In the genomic region with DNA sequence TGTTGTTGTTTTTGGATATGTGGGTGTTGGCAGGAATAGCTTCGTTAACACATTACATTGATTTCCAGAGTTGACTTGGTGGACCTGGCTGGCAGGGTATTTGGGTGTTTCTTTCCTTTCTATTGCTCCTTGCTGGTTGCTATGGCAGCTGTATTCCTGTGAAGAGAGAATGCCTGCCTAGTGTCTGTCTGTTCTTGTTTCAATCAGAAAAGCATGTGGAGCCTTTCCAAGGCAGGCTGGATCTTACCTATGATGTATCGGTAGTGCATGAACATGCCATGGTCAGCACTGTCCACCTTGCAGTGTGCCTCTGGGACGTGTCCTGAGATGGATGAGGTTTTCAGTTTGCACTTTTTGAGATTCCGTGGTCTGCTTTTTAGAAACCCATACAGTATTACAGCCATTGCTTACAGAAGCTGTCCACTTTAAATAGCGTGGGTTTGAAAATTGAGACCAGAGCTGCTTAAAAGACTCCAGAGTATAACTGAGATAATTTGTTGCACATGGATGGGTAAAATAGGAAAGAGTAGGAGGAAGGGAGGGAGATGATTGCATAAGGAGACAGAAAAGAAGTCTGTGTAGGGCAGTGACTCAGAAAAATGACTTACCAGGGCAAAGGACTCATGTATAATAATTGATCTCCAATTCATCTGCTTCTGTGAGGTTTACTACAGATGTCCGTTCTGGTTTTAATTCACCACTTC, we compare ENCODE assay signal across 12 cellular contexts. TPM values are rescaled to one million over a fixed set of nuclear protein-coding genes. Genes with fewer than 3 reads are reported as not detected.
DNase-seq lines count a peak whose midpoint lies in the region; ATAC-seq lines count a peak whose summit lies in the region.
"Had no signal": no experiment of that assay in that cellular context is flagged by ENCODE, and none has a peak within 500 bp of the region (broad histone marks: within the 10 kb centered on the region; RNA-seq: fewer than 3 reads in every experiment).

No MANE protein-coding gene starts in this region.

- no peaks in the 10 kb centered on the region for H3K27me3 ChIP-seq in adipocyte (replicated peaks; ENCODE audit: control insufficient read depth, insufficient read depth, low read length)
- no peaks in the 10 kb centered on the region for H3K27me3 ChIP-seq in aorta (ENCODE audit: control insufficient read depth in 1 of 2, insufficient read depth in 2 of 2, low read length in 1 of 2)
- H3K27me3 ChIP-seq: Peyer's patch, tibial nerve had no signal

- H3K9me3 ChIP-seq in adipocyte (ENCODE audit: control insufficient read depth, low read length), result no peaks in the 10 kb centered on the region
- H3K9me3 ChIP-seq in aorta (ENCODE audit: control insufficient read depth, low read length), result no peaks in the 10 kb centered on the region
- H3K9me3 ChIP-seq: Peyer's patch, tibial nerve had no signal

- H3K36me3 ChIP-seq in adipocyte (ENCODE audit: control insufficient read depth, insufficient read depth, low read length, severe bottlenecking) (no peaks in the 10 kb centered on the region), aorta (ENCODE audit: control insufficient read depth in 1 of 2, insufficient read depth in 2 of 2, low read length in 1 of 2) (no peaks in the 10 kb centered on the region)
- H3K36me3 ChIP-seq: Peyer's patch, tibial nerve had no signal

- WGBS in aorta, 2 donors, result 49 to 53% methylated on average over 6 of the region's 6 CpGs

- H3K9ac ChIP-seq in adipocyte (ENCODE audit: low read length), result no peak overlapping the region

- H3K4me3 ChIP-seq in adipocyte (ENCODE audit: low read length) (peak overlapping the region; percentile 7), aorta (ENCODE audit: low read length in 2 of 2) (no peak overlapping the region)
- H3K4me3 ChIP-seq: Peyer's patch, tibial nerve had no signal

- no peak for ATAC-seq in GM18909 (IDR thresholded peaks at IDR 0.05; ENCODE audit: poor library complexity, unreplicated experiment)
- no peak for ATAC-seq in aorta (ENCODE audit: low FRiP score)

- DNase-seq in GM04504 (ENCODE audit: low read depth), result peak; percentile 51
- DNase-seq in adipocyte (ENCODE audit: low read depth), result peak; percentile 90
- DNase-seq in fibroblast of the conjunctiva (ENCODE audit: low read depth), result peak; percentile 50
- DNase-seq in putamen (ENCODE audit: low spot score), result peak; percentile 31
- DNase-seq in UCSD-AML1 (lab: John Stamatoyannopoulos, UW; ENCODE audit: unreplicated experiment), result no peak
- no peak for DNase-seq in aorta
- no peak for DNase-seq in NCI-H146 (lab: John Stamatoyannopoulos, UW)
- DNase-seq: Peyer's patch had no signal

- peaks cover 19% of the 10 kb centered on the region for H3K4me1 ChIP-seq in adipocyte (ENCODE audit: control insufficient read depth, insufficient read depth, low read length)
- no peaks in the 10 kb centered on the region for H3K4me1 ChIP-seq in aorta (ENCODE audit: control insufficient read depth in 1 of 2, insufficient read depth in 2 of 2, low read length in 2 of 2)
- H3K4me1 ChIP-seq: Peyer's patch, tibial nerve had no signal

- no peak overlapping the region for H3K27ac ChIP-seq in aorta (ENCODE audit: low read depth in 1 of 2, low read length in 2 of 2)
- H3K27ac ChIP-seq: HL-60, Peyer's patch, tibial nerve had no signal

- intact Hi-C loops in aorta (cut with DNase I), result no loop called here

RNA-seq across cellular contexts. Expression of gene AADAT, which starts 20.0 kb away (rescaled TPM):
- 1 to 10 TPM; 5.7 to 7.2 TPM for total RNA-seq in aorta
- polyA plus RNA-seq in aorta, result 10 to 100 TPM in 1 of 2 donors, 1 to 10 TPM in 1; 2.8 to 11.2 TPM
- total RNA-seq: mononuclear cell had no signal

Comparison
In these comparisons a context has a peak if more than half of its experiments do, and no peak if none do; other contexts are left out.
1. DNase-seq: peak in GM04504 (single experiment), adipocyte (single experiment), fibroblast of the conjunctiva (single experiment) and putamen (single experiment); none in UCSD-AML1 (single experiment), aorta (0 of 2) and NCI-H146 (single experiment).